Comparison of ENCODE assay signal across 8 cellular contexts in genomic region chr15:78308422-78309021, GRCh38. TPM values are rescaled to one million over a fixed set of nuclear protein-coding genes. Genes with fewer than 3 reads are reported as not detected.
A peak's percentile ranks its signal among the peaks of the same experiment; 100 is the strongest.
DNase-seq lines count a peak whose midpoint lies in the region; ATAC-seq and TF ChIP-seq lines count a peak whose summit lies in the region.
"Had no signal": no experiment of that assay in that cellular context is flagged by ENCODE, and none has a peak within 500 bp of the region (broad histone marks: within the 10 kb centered on the region; RNA-seq: fewer than 3 reads in every experiment).

No MANE protein-coding gene starts in this region.

- H3K27ac ChIP-seq in right cardiac atrium (ENCODE audit: low read length): no peak overlapping the region
- H3K27ac ChIP-seq: epithelial cell of prostate had no signal

- no peaks in the 10 kb centered on the region for H3K9me3 ChIP-seq in right cardiac atrium (ENCODE audit: control insufficient read depth, low read length)

- in situ Hi-C loops in SK-MEL-5 (cut with HindIII; ENCODE audit: low pct_unique_long_range_greater_than_20kb, low sequenced_read_pairs): no loop called here

- ATAC-seq in right cardiac atrium: peak; percentile 72 to 79
- ATAC-seq in sciatic nerve: peak; percentile 88
- no peak for ATAC-seq in GM19455 (IDR thresholded peaks at IDR 0.05; ENCODE audit: unreplicated experiment)

- peak; percentile 92 for TF ChIP-seq CTCF in GM12865 (IDR thresholded peaks at IDR 0.05; ENCODE audit: insufficient read depth, low read depth, low read length, missing control alignments)

- no peaks in the 10 kb centered on the region for H3K4me1 ChIP-seq in right cardiac atrium (ENCODE audit: control insufficient read depth, insufficient read depth, low read length)

- WGBS in right cardiac atrium: 9% methylated on average over 8 of the region's 8 CpGs

- H3K4me3 ChIP-seq in GM12865 (ENCODE audit: low read depth, low read length) (no peak overlapping the region), right cardiac atrium (ENCODE audit: low read length) (no peak overlapping the region)

- DNase-seq in GM12865 (ENCODE audit: low read depth): peak; percentile 75
- DNase-seq in NAMALWA (ENCODE audit: low spot score): peak; percentile 75
- DNase-seq in SK-MEL-5 (ENCODE audit: low read depth, low spot score): peak; percentile 83
- DNase-seq in anterior cingulate cortex (lab: John Stamatoyannopoulos, UW): peak in 55 of 58 donors; percentile 6 to 85 (median 52)
- DNase-seq in right cardiac atrium: peak; percentile 55 to 84 (median 83)
- DNase-seq in sciatic nerve (ENCODE audit: low spot score): peak; percentile 79

- intact Hi-C loops in right cardiac atrium (cut with DNase I) (loop anchor here (2.0 to 5.0 kb wide), 2 partner anchors 114 kb away; no protein-coding TSS in a partner anchor), sciatic nerve (cut with DNase I) (no loop called here)

- no peaks in the 10 kb centered on the region for H3K27me3 ChIP-seq in right cardiac atrium (ENCODE audit: control insufficient read depth, insufficient read depth)

RNA-seq across cellular contexts. Expression of gene SKIC8, which starts 9.1 kb away (rescaled TPM):
- 327 and 343 TPM in 2 replicates for total RNA-seq in SK-MEL-5 (2014; rRNA removed; shearing (Covaris generic))
- polyA plus RNA-seq in SK-MEL-5 (2015; cell fraction: cytosol; rRNA removed): 295 and 305 TPM in 2 replicates
- polyA plus RNA-seq in SK-MEL-5 (2015; cell fraction: nucleus; rRNA removed): 375 and 468 TPM in 2 replicates
- total RNA-seq in right cardiac atrium (10 to 100 TPM; 26.8 to 37.1 (median 28.3) TPM), sciatic nerve (48.2 TPM)
- polyA plus RNA-seq in right cardiac atrium: 34.7 TPM

RNA-seq across cellular contexts. Expression of gene CRABP1, which starts 31.6 kb away (rescaled TPM):
- 0.51 TPM in 1 of 2 replicates, not detected in the other for total RNA-seq in SK-MEL-5 (2014; rRNA removed; shearing (Covaris generic))
- polyA plus RNA-seq in SK-MEL-5 (2015; cell fraction: cytosol; rRNA removed): 0.13 TPM in 1 of 2 replicates, not detected in the other
- polyA plus RNA-seq in SK-MEL-5 (2015; cell fraction: nucleus; rRNA removed): not detected in 2 replicates
- under 1 TPM in 1 of 4 donors, not detected in 3; 0.32 TPM for total RNA-seq in right cardiac atrium
- polyA plus RNA-seq in right cardiac atrium: 0.29 TPM
- 28.8 TPM for total RNA-seq in sciatic nerve

RNA-seq across cellular contexts. Expression of gene DNAJA4, which starts 44.2 kb away (rescaled TPM):
- 8.5 and 8.7 TPM in 2 replicates for total RNA-seq in SK-MEL-5 (2014; rRNA removed; shearing (Covaris generic))
- polyA plus RNA-seq in SK-MEL-5 (2015; cell fraction: cytosol; rRNA removed): 9.4 and 10.8 TPM in 2 replicates
- 21.6 and 25.9 TPM in 2 replicates for polyA plus RNA-seq in SK-MEL-5 (2015; cell fraction: nucleus; rRNA removed)
- 100 to 1,000 TPM in 3 of 4 donors, 10 to 100 TPM in 1; 74.7 to 170 (median 115) TPM for total RNA-seq in right cardiac atrium
- polyA plus RNA-seq in right cardiac atrium: 97.5 TPM
- total RNA-seq in sciatic nerve: 18.0 TPM

Comparison
In these comparisons a context has a peak if more than half of its experiments do, and no peak if none do; other contexts are left out.
1. RNA of gene CRABP1, which starts 31.6 kb away (total RNA-seq): 28.8 TPM in sciatic nerve (single experiment); 0.51 TPM in SK-MEL-5 and 0.32 TPM in right cardiac atrium; every median in the first group is over 10 times any median in the second.
2. Peak in every context shown above with its lines, with median percentiles within 50 percentile points of each other: DNase-seq.